Comparison of ENCODE assay signal across 8 cellular contexts in genomic region chr19:1592023-1592754, GRCh38. TPM values are rescaled to one million over a fixed set of nuclear protein-coding genes. Genes with fewer than 3 reads are reported as not detected.
DNase-seq lines count a peak whose midpoint lies in the region; ATAC-seq and TF ChIP-seq lines count a peak whose summit lies in the region.

No MANE protein-coding gene starts in this region.

- peak; percentile 85 for ATAC-seq in left ventricle myocardium superior
- ATAC-seq in psoas muscle, result peak; percentile 81 to 84 (median 83)

- no peaks in the 10 kb centered on the region for H3K9me3 ChIP-seq in psoas muscle

- TF ChIP-seq CTCF in GM12864 (IDR thresholded peaks at IDR 0.05; ENCODE audit: low read depth, low read length, missing control alignments) (no peak), HFF-Myc (IDR thresholded peaks at IDR 0.05; ENCODE audit: low read depth, low read length, missing control alignments) (no peak), psoas muscle (IDR thresholded peaks at IDR 0.05) (no peak)

- 0 to 1% (median 0%) methylated on average over 67 to 94 of the region's 94 CpGs for WGBS in psoas muscle, 3 donors

- H3K36me3 ChIP-seq in psoas muscle (ENCODE audit: insufficient read depth in 1 of 2, low read depth in 1 of 2), result peaks cover under 1 to 29% of the 10 kb centered on the region in 2 donors

- H3K4me3 ChIP-seq in GM12864 (ENCODE audit: low read depth, low read length) (peak overlapping the region; percentile 85), HFF-Myc (replicated peaks; ENCODE audit: low read depth, low read length) (peak overlapping the region; percentile 97), psoas muscle (peak overlapping the region; percentile 95)

- H3K4me1 ChIP-seq in psoas muscle, result peaks cover 31% of the 10 kb centered on the region

- H3K27ac ChIP-seq in psoas muscle, result peak overlapping the region; percentile 97

- no peaks in the 10 kb centered on the region for H3K27me3 ChIP-seq in psoas muscle (ENCODE audit: insufficient read depth in 3 of 3, low read length in 2 of 3)

- DNase-seq in GM12864 (ENCODE audit: low read depth) (peak; percentile 58), HFF-Myc (ENCODE audit: extremely low read depth, low read depth) (peak; percentile 55), NAMALWA (ENCODE audit: low spot score) (peak; percentile 91), T follicular helper cell (ENCODE audit: low read depth) (peak; percentile 72), amniotic stem cell (lab: John Stamatoyannopoulos, UW) (peak; percentile 72), left ventricle myocardium superior (peak; percentile 95), psoas muscle (peak; percentile 91 to 94), ureter (ENCODE audit: low spot score) (peak; percentile 83)

- intact Hi-C loops in left ventricle myocardium superior (cut with micrococcal nuclease), result no loop called here
- intact Hi-C loops in psoas muscle (cut with DNase I), result no loop called here

RNA-seq across cellular contexts. Expression of gene MBD3, which starts 0.5 kb away (rescaled TPM):
- total RNA-seq in left ventricle myocardium superior (59.0 TPM), psoas muscle (10 to 100 TPM; 44.1 to 83.6 (median 62.8) TPM), ureter (60.7 TPM)
- 100 to 1,000 TPM in 2 of 3 donors, 10 to 100 TPM in 1; 83.6 to 137 (median 119) TPM for polyA plus RNA-seq in psoas muscle

RNA-seq across cellular contexts. Expression of gene UQCR11, which starts 13.1 kb away (rescaled TPM):
- total RNA-seq in left ventricle myocardium superior (1,120 TPM), psoas muscle (100 to 1,000 TPM; 408 to 534 (median 501) TPM), ureter (197 TPM)
- 100 to 1,000 TPM; 320 to 337 (median 334) TPM for polyA plus RNA-seq in psoas muscle

RNA-seq across cellular contexts. Expression of gene MEX3D, which starts 24.1 kb away (rescaled TPM):
- total RNA-seq in left ventricle myocardium superior, result 8.0 TPM
- 1 to 10 TPM; 2.4 to 3.7 (median 3.0) TPM for total RNA-seq in psoas muscle
- polyA plus RNA-seq in psoas muscle, result 1 to 10 TPM in 1 of 3 donors, under 1 TPM in 2; 0.70 to 2.5 (median 0.87) TPM
- total RNA-seq in ureter, result 21.7 TPM

Comparison
In these comparisons a context has a peak if more than half of its experiments do, and no peak if none do; other contexts are left out.
1. Peak in every context shown above with its lines: DNase-seq, ATAC-seq, H3K4me3 ChIP-seq and H3K27ac ChIP-seq.